In genomic region chr2:216001201-216001600, GRCh38 we compare ENCODE assay signal across 29 cellular contexts. TPM values are rescaled to one million over a fixed set of nuclear protein-coding genes. Genes with fewer than 3 reads are reported as not detected.
DNase-seq lines count a peak whose midpoint lies in the region; ATAC-seq, FAIRE-seq and TF ChIP-seq lines count a peak whose summit lies in the region.
"Had no signal": no experiment of that assay in that cellular context is flagged by ENCODE, and none has a peak within 500 bp of the region (broad histone marks: within the 10 kb centered on the region; RNA-seq: fewer than 3 reads in every experiment).

No MANE protein-coding gene starts in this region.

- H4K8ac ChIP-seq in neuronal stem cell (ENCODE audit: low read depth, low read length) = no peak overlapping the region

- H3K9ac ChIP-seq in OCI-LY3 (ENCODE audit: low read length) (peak overlapping the region; percentile 59), neuronal stem cell (ENCODE audit: low read depth, low read length, poor library complexity) (no peak overlapping the region)

- H3K27me3 Mint-ChIP-seq in T-cell = no peaks in the 10 kb centered on the region
- H3K27me3 Mint-ChIP-seq: activated B cell treated with CpG ODN at 0.5 μM for 24 hours; activated CD4-positive, alpha-beta memory T cell treated with anti-CD3 and anti-CD28 coated beads for 36 hours had no signal

- peak overlapping the region in 1 of 2 donors; percentile 30 for H3K27ac Mint-ChIP-seq in T-cell
- H3K27ac Mint-ChIP-seq: activated B cell treated with CpG ODN at 0.5 μM for 24 hours; activated CD4-positive, alpha-beta memory T cell treated with anti-CD3 and anti-CD28 coated beads for 36 hours had no signal

- H3K27me3 ChIP-seq in OCI-LY3 (ENCODE audit: low read depth, low read length) = no peaks in the 10 kb centered on the region
- no peaks in the 10 kb centered on the region for H3K27me3 ChIP-seq in neuronal stem cell (ENCODE audit: control insufficient read depth in 3 of 3, insufficient read depth in 3 of 3, low read depth in 1 of 3, low read length in 3 of 3)
- no peaks in the 10 kb centered on the region for H3K27me3 ChIP-seq in left ventricle myocardium inferior (ENCODE audit: low read depth)
- H3K27me3 ChIP-seq: body of pancreas, esophagus muscularis mucosa, upper lobe of left lung had no signal

- no peak for FAIRE-seq in GM12891 (lab: Jason Lieb, UNC)
- FAIRE-seq: D721Med, frontal cortex, H54, small intestine had no signal

- no peak overlapping the region for H3K4me3 Mint-ChIP-seq in T-cell
- H3K4me3 Mint-ChIP-seq: activated B cell treated with CpG ODN at 0.5 μM for 24 hours; activated CD4-positive, alpha-beta memory T cell treated with anti-CD3 and anti-CD28 coated beads for 36 hours; CD14-positive monocyte had no signal

- no peaks in the 10 kb centered on the region for H3K79me1 ChIP-seq in neuronal stem cell (ENCODE audit: low read depth, low read length)

- H3K23ac ChIP-seq in neuronal stem cell (ENCODE audit: low read depth, low read length, poor library complexity) = no peak overlapping the region

- H3K9me3 ChIP-seq in OCI-LY3 (ENCODE audit: insufficient read depth, low read length) (no peaks in the 10 kb centered on the region), neuronal stem cell (replicated peaks in 1 of 2; ENCODE audit: control insufficient read depth in 2 of 2, insufficient read depth in 1 of 2, low read depth in 1 of 2, low read length in 2 of 2) (no peaks in the 10 kb centered on the region), left ventricle myocardium inferior (replicated peaks) (no peaks in the 10 kb centered on the region)
- H3K9me3 ChIP-seq: body of pancreas, esophagus muscularis mucosa, lower lobe of right lung, psoas muscle, upper lobe of left lung had no signal

- no peak overlapping the region for H2AFZ ChIP-seq in OCI-LY3 (ENCODE audit: low read depth, low read length)
- no peak overlapping the region for H2AFZ ChIP-seq in neuronal stem cell (ENCODE audit: low read length)

- ATAC-seq in GM21423 (IDR thresholded peaks at IDR 0.05; ENCODE audit: unreplicated experiment) = peak; percentile 27
- no peak for ATAC-seq in T-cell (replicated peaks in 1 of 4)
- ATAC-seq: body of pancreas, lower lobe of right lung, psoas muscle had no signal

- H3K4me2 ChIP-seq in OCI-LY3 (ENCODE audit: low read length) (peak overlapping the region; percentile 81), neuronal stem cell (ENCODE audit: insufficient read depth, low read length, poor library complexity, severe bottlenecking) (no peak overlapping the region)

- no peak for TF ChIP-seq CTCF in OCI-LY3 (IDR thresholded peaks at IDR 0.05; ENCODE audit: low read depth, low read length)
- no peak for TF ChIP-seq CTCF in left ventricle myocardium inferior (IDR thresholded peaks at IDR 0.05; ENCODE audit: borderline replicate concordance)

- H2AK5ac ChIP-seq in neuronal stem cell (ENCODE audit: low read depth, low read length) = no peak overlapping the region

- peak overlapping the region; percentile 89 for H3K27ac ChIP-seq in OCI-LY3 (ENCODE audit: low read length)
- no peak overlapping the region for H3K27ac ChIP-seq in neuronal stem cell (replicated peaks; ENCODE audit: low read length)
- H3K27ac ChIP-seq in left ventricle myocardium inferior (replicated peaks) = no peak overlapping the region
- H3K27ac ChIP-seq: body of pancreas, esophagus muscularis mucosa, lower lobe of right lung, psoas muscle, upper lobe of left lung had no signal

- H3K36me3 Mint-ChIP-seq in T-cell = peaks cover 10% of the 10 kb centered on the region

- no peak overlapping the region for H2BK15ac ChIP-seq in neuronal stem cell (ENCODE audit: low read length)

- H3K4me1 Mint-ChIP-seq in T-cell = peaks cover 34 to 45% (median 41%) of the 10 kb centered on the region in 3 donors

- H4K91ac ChIP-seq in neuronal stem cell (ENCODE audit: low read depth, low read length, poor library complexity) = no peak overlapping the region

- no peak overlapping the region for H3K14ac ChIP-seq in neuronal stem cell (ENCODE audit: low read length)

- H3K4me1 ChIP-seq in OCI-LY3 (ENCODE audit: low read length) = peaks cover 60% of the 10 kb centered on the region
- H3K4me1 ChIP-seq in neuronal stem cell (ENCODE audit: control insufficient read depth in 2 of 2, insufficient read depth in 1 of 2, low read depth in 1 of 2, low read length in 2 of 2) = peaks cover 1 to 12% of the 10 kb centered on the region in 2 donors
- H3K4me1 ChIP-seq in left ventricle myocardium inferior = no peaks in the 10 kb centered on the region
- H3K4me1 ChIP-seq: body of pancreas, psoas muscle had no signal

- H3K4me3 ChIP-seq in OCI-LY3 (ENCODE audit: low read length) (peak overlapping the region; percentile 45), neuronal stem cell (ENCODE audit: low read length in 2 of 2) (no peak overlapping the region), left ventricle myocardium inferior (no peak overlapping the region)
- H3K4me3 ChIP-seq: body of pancreas, esophagus muscularis mucosa, lower lobe of right lung, psoas muscle, upper lobe of left lung had no signal

- no peak overlapping the region for H3K4ac ChIP-seq in neuronal stem cell (ENCODE audit: low read length)

- no CpG with 5 or more reads among the region's 5 CpGs for WGBS in neuronal stem cell (ENCODE audit: extremely low coverage in 2 of 2, insufficient read length in 2 of 2, insufficient replicate concordance in 1 of 2), 2 donors

- H3K36me3 ChIP-seq in OCI-LY3 (replicated peaks; ENCODE audit: low read depth, low read length) (peaks cover 24% of the 10 kb centered on the region), neuronal stem cell (replicated peaks in 1 of 2; ENCODE audit: control insufficient read depth in 2 of 2, insufficient read depth in 2 of 2, low read length in 2 of 2) (peaks cover 0 to 5% of the 10 kb centered on the region in 2 donors), left ventricle myocardium inferior (no peaks in the 10 kb centered on the region)
- H3K36me3 ChIP-seq: upper lobe of left lung had no signal

- no peaks in the 10 kb centered on the region for H3K9me3 Mint-ChIP-seq in T-cell
- H3K9me3 Mint-ChIP-seq: activated B cell treated with CpG ODN at 0.5 μM for 24 hours; activated CD4-positive, alpha-beta memory T cell treated with anti-CD3 and anti-CD28 coated beads for 36 hours had no signal

- peaks cover 77% of the 10 kb centered on the region for H4K20me1 ChIP-seq in OCI-LY3 (ENCODE audit: insufficient read depth, low read length)

- POLR2A ChIA-PET in T-cell (lab: Charles Lee) = no interaction called here

- H2BK12ac ChIP-seq in neuronal stem cell (ENCODE audit: low read length) = no peak overlapping the region

- H2BK5ac ChIP-seq in neuronal stem cell (ENCODE audit: low read length) = no peak overlapping the region

- intact Hi-C loops in left ventricle myocardium inferior (cut with micrococcal nuclease) = no loop called here

- peak overlapping the region; percentile 46 for H3K18ac ChIP-seq in neuronal stem cell (ENCODE audit: low read length)

- CTCF ChIA-PET in T-cell (lab: Charles Lee) = no interaction called here

- no peak for TF ChIP-seq POLR2A in GM12891 (IDR thresholded peaks at IDR 0.05; ENCODE audit: low read depth, low read length)

- H3K79me2 ChIP-seq in OCI-LY3 (ENCODE audit: low read length) = peaks cover 96% of the 10 kb centered on the region

- no peak overlapping the region for H2BK120ac ChIP-seq in neuronal stem cell (ENCODE audit: low read depth, low read length)

- no peak for DNase-seq in GM12891 (ENCODE audit: insufficient read length, low spot score)
- DNase-seq in neuronal stem cell (ENCODE audit: low spot score) = no peak
- DNase-seq in T-cell = no peak
- no peak for DNase-seq in left ventricle myocardium inferior
- no peak for DNase-seq in cortex of kidney (lab: John Stamatoyannopoulos, UW)
- DNase-seq in DMS79 treated with DMSO at 0.1 percent for 48 hours (lab: John Stamatoyannopoulos, UW) = no peak
- DNase-seq: activated B cell treated with CpG ODN at 0.5 μM for 24 hours; activated CD4-positive, alpha-beta memory T cell treated with anti-CD3 and anti-CD28 coated beads for 36 hours; activated gamma-delta T cell; body of pancreas; effector memory CD4-positive, alpha-beta T cell; islet precursor cell; Kasumi-1; lower lobe of right lung; NCI-H1048; NCI-H2029 treated with DMSO at 0.1 percent for 48 hours; NCI-H446; OCI-M1; psoas muscle; small intestine; T1000; upper lobe of left lung had no signal

TF ChIP-seq in GM12891, 5 proteins besides CTCF, POLR2A, EP300 and RAD21:
- no peak for TF ChIP-seq POLR2AphosphoS5 (IDR thresholded peaks at IDR 0.05; ENCODE audit: low read depth, low read length)
- no peak for TF ChIP-seq PAX5 (IDR thresholded peaks at IDR 0.05; ENCODE audit: insufficient read depth, low read length, severe bottlenecking)
- TF ChIP-seq TAF1 (IDR thresholded peaks at IDR 0.05; ENCODE audit: low read depth, low read length) = no peak
- TF ChIP-seq POU2F2 (IDR thresholded peaks at IDR 0.05; ENCODE audit: low read depth, low read length) = 0 out of 2 replicates have a peak, but pooled peaks have one; percentile 15
- no peak for TF ChIP-seq SPI1 (IDR thresholded peaks at IDR 0.05; ENCODE audit: low read depth, low read length)

RNA-seq across cellular contexts. Expression of gene MREG, which starts 12.2 kb away (rescaled TPM):
- 24.3 TPM for polyA plus RNA-seq in GM12891 (2012; ENCODE audit: low read depth, missing spikeins)
- polyA plus RNA-seq in neuronal stem cell (2013, experiment 1 of 2) = 5.0 TPM
- polyA plus RNA-seq in neuronal stem cell (2013, experiment 2 of 2) = 5.1 TPM
- total RNA-seq in T-cell (1 to 10 TPM; 4.6 to 7.5 (median 6.3) TPM), left ventricle myocardium inferior (0.22 TPM)
